ENCODE assay signal across 8 cellular contexts in the genomic region with DNA sequence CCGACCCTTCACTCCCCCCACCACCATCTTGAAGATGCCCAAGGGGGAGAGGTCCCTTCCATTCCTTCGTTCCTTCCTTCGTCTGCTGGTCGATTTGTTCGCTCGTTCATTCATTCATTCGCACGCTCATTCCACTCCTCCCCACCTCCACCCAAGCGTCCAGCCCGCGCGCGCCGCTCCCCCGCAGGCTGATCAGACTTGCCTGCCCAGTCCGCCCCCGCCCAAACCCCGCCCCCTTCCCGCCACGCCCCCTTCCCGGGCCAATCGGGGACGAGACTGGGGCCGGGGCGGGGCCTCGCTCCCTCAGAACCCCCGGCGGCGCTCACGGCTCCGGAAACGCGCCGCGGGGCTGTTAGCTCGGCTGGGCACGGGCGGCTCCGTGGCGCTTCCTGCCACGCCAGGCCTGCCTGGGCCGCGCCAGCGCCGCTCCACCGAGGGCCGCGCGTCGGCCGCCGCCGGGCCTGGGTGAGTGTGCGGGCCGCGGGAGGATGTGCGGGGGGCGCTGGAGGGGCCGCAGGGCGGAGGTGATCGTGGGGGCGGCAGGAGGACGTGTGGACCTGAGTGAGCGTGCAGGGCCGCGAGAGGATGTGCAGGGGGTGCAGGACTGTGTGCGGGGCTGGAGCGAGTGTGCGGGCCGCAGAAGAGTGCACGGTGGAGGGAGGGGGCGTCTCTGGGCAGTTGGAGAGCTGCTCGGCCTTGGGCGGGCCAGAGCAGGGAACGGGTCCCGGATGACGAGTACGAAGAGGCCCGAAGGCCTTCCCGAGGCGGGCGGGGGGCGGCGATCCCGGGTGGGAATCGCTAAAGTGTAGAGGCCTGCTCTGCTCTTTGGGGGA. TPM values are rescaled to one million over a fixed set of nuclear protein-coding genes. Genes with fewer than 3 reads are reported as not detected.
A peak's percentile ranks its signal among the peaks of the same experiment; 100 is the strongest.
DNase-seq lines count a peak whose midpoint lies in the region; ATAC-seq and TF ChIP-seq lines count a peak whose summit lies in the region.

A gene with protein sequence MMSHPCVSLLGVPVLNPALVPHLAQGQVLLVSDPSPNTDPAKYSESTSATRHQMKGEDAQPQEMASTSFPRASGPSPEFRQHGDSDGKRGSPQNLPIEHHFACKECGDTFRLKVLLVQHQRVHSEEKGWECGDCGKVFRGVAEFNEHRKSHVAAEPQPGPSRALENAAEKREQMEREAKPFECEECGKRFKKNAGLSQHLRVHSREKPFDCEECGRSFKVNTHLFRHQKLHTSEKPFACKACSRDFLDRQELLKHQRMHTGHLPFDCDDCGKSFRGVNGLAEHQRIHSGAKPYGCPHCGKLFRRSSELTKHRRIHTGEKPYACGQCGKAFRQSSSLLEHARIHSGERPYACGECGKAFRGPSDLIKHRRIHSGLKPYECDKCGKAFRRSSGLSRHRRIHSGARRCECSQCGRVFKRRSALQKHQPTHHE (plus strand): TSS at position 333 of the 833 bp plus-strand sequence. CDS start 2,527 bp downstream, outside the sequence.

- TF ChIP-seq CTCF in fibroblast of mammary gland (conservative IDR thresholded peaks at IDR 0.05; ENCODE audit: control insufficient read depth, insufficient read depth, low read depth, low read length) = no peak

- peak; percentile 7 for DNase-seq in DMS79 (lab: John Stamatoyannopoulos, UW)
- DNase-seq in Jurkat, Clone E6-1 (ENCODE audit: low read depth, low spot score) = peak; percentile 47
- peak; percentile 71 for DNase-seq in RKO (ENCODE audit: low spot score)
- peak; percentile 57 to 74 for DNase-seq in activated T-helper 1 cell treated with anti-CD3 and anti-CD28 coated beads, Interleukin-2, amount 50 U/mL, for 16 hours (ENCODE audit: low read depth in 1 of 2, low spot score in 1 of 2)
- peak; percentile 57 for DNase-seq in fibroblast of mammary gland (ENCODE audit: low read depth)
- peak; percentile 87 for DNase-seq in natural killer cell treated with Interleukin-12 subunit alpha and Interleukin-12 subunit beta and Interleukin-15 and Interleukin-18, amount 100 ng/mL, for 72 hours (ENCODE audit: low spot score)
- DNase-seq in stimulated activated naive B cell treated with anti-CD40 and anti-IgM and Interleukin-4, amounts not matched to agents 10 μg/mL and 1 μg/mL and 100 μg/mL, for 72 hours = peak; percentile 75

- ATAC-seq in GM21619 (IDR thresholded peaks at IDR 0.05; ENCODE audit: unreplicated experiment) = peak; percentile 77
- ATAC-seq in natural killer cell treated with Interleukin-12 subunit alpha and Interleukin-12 subunit beta and Interleukin-15 and Interleukin-18, amount 100 ng/mL, for 72 hours = peak; percentile 98 to 100
- ATAC-seq in stimulated activated naive B cell treated with anti-CD40 and anti-IgM and Interleukin-4, amounts not matched to agents 10 μg/mL and 1 μg/mL and 100 μg/mL, for 72 hours (replicated peaks) = peak; percentile 93 to 95

- H3K36me3 Mint-ChIP-seq in natural killer cell treated with Interleukin-12 subunit alpha and Interleukin-12 subunit beta and Interleukin-15 and Interleukin-18, amount 100 ng/mL, for 72 hours = no peaks in the 10 kb centered on the region
- H3K36me3 Mint-ChIP-seq in stimulated activated naive B cell treated with anti-CD40 and anti-IgM and Interleukin-4, amounts not matched to agents 10 μg/mL and 1 μg/mL and 100 μg/mL, for 72 hours = peaks cover 11 to 19% of the 10 kb centered on the region in 2 donors

- H3K4me3 ChIP-seq in Jurkat, Clone E6-1 (ENCODE audit: low read length) = peak within 1 kb of the TSS; percentile 66
- peak within 1 kb of the TSS; percentile 67 for H3K4me3 ChIP-seq in fibroblast of mammary gland (ENCODE audit: control insufficient read depth, low read depth, low read length)

- peaks cover 2 to 5% of the 10 kb centered on the region in 2 donors for H3K27me3 Mint-ChIP-seq in natural killer cell treated with Interleukin-12 subunit alpha and Interleukin-12 subunit beta and Interleukin-15 and Interleukin-18, amount 100 ng/mL, for 72 hours
- no peaks in the 10 kb centered on the region for H3K27me3 Mint-ChIP-seq in stimulated activated naive B cell treated with anti-CD40 and anti-IgM and Interleukin-4, amounts not matched to agents 10 μg/mL and 1 μg/mL and 100 μg/mL, for 72 hours

- peak within 1 kb of the TSS; percentile 92 for H3K4me3 Mint-ChIP-seq in natural killer cell treated with Interleukin-12 subunit alpha and Interleukin-12 subunit beta and Interleukin-15 and Interleukin-18, amount 100 ng/mL, for 72 hours
- peak within 1 kb of the TSS; percentile 82 to 88 for H3K4me3 Mint-ChIP-seq in stimulated activated naive B cell treated with anti-CD40 and anti-IgM and Interleukin-4, amounts not matched to agents 10 μg/mL and 1 μg/mL and 100 μg/mL, for 72 hours

- H3K9me3 Mint-ChIP-seq in natural killer cell treated with Interleukin-12 subunit alpha and Interleukin-12 subunit beta and Interleukin-15 and Interleukin-18, amount 100 ng/mL, for 72 hours = no peaks in the 10 kb centered on the region
- peaks cover 0 to under 1% of the 10 kb centered on the region in 2 donors for H3K9me3 Mint-ChIP-seq in stimulated activated naive B cell treated with anti-CD40 and anti-IgM and Interleukin-4, amounts not matched to agents 10 μg/mL and 1 μg/mL and 100 μg/mL, for 72 hours

- H3K4me1 Mint-ChIP-seq in natural killer cell treated with Interleukin-12 subunit alpha and Interleukin-12 subunit beta and Interleukin-15 and Interleukin-18, amount 100 ng/mL, for 72 hours (ENCODE audit: low read depth in 2 of 2) = peaks cover 18 to 23% of the 10 kb centered on the region in 2 donors
- H3K4me1 Mint-ChIP-seq in stimulated activated naive B cell treated with anti-CD40 and anti-IgM and Interleukin-4, amounts not matched to agents 10 μg/mL and 1 μg/mL and 100 μg/mL, for 72 hours = peaks cover 19 to 31% of the 10 kb centered on the region in 2 donors

- peak within 1 kb of the TSS in 1 of 2 donors; percentile 56 for H3K27ac Mint-ChIP-seq in natural killer cell treated with Interleukin-12 subunit alpha and Interleukin-12 subunit beta and Interleukin-15 and Interleukin-18, amount 100 ng/mL, for 72 hours
- peak within 1 kb of the TSS; percentile 85 for H3K27ac Mint-ChIP-seq in stimulated activated naive B cell treated with anti-CD40 and anti-IgM and Interleukin-4, amounts not matched to agents 10 μg/mL and 1 μg/mL and 100 μg/mL, for 72 hours

RNA-seq across cellular contexts. Expression of the gene that starts here (rescaled TPM):
- 6.8 TPM for polyA plus RNA-seq in Jurkat, Clone E6-1 (2012; ENCODE audit: insufficient read depth, insufficient read length)
- 10 to 100 TPM; 13.2 to 15.1 TPM for total RNA-seq in natural killer cell treated with Interleukin-12 subunit alpha and Interleukin-12 subunit beta and Interleukin-15 and Interleukin-18, amount 100 ng/mL, for 72 hours

Comparison
In these comparisons a context has a peak if more than half of its experiments do, and no peak if none do; other contexts are left out.
1. Peak in every context shown above with its lines: DNase-seq, ATAC-seq and H3K4me3 ChIP-seq.
2. DNase-seq: peak in every context shown above with its lines; median percentile 87 in natural killer cell treated with Interleukin-12 subunit alpha and Interleukin-12 subunit beta and Interleukin-15 and Interleukin-18, amount 100 ng/mL, for 72 hours; 75 in stimulated activated naive B cell treated with anti-CD40 and anti-IgM and Interleukin-4, amounts not matched to agents 10 μg/mL and 1 μg/mL and 100 μg/mL, for 72 hours; 71 in RKO; 66 in activated T-helper 1 cell treated with anti-CD3 and anti-CD28 coated beads, Interleukin-2, amount 50 U/mL, for 16 hours; 57 in fibroblast of mammary gland; 47 in Jurkat, Clone E6-1; 7 in DMS79.